In the genomic region with DNA sequence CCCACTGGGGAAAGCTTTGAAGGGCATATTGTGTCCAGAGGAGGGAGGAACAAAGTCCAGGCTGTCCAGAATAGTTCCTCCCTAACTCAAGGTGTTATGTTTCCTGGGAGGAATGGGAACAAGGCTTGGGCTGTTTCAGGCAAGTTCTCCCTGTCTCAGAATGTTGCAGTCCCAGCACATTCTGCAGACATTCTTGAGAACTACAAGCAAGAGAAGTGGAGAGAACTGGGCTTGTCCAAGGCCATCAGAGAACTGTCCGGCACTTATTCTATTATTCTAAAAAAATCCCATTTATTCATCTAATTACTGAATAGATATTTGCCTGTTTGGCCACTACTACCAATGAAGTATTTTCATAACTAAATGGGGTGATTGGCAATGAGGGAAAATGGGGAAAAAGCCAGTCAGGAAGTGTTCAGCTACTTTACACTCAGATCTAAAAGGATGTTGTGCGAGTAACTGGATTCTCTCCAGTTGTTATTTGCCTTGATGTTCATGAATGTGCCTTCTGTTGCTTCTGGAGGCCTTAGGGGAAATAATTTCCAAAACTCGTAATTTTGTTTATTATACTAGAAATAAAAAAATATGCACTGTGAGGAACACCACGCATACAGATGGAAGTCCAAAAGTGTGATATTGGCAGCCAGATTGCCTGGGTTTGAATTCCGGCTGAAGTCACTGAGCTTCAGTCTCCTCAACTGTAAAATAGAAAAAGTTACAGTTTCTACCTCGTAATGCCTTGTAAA, we compare ENCODE assay signal across 17 cellular contexts.
DNase-seq lines count a peak whose midpoint lies in the region; ATAC-seq and TF ChIP-seq lines count a peak whose summit lies in the region.
"Had no signal": no experiment of that assay in that cellular context is flagged by ENCODE, and none has a peak within 500 bp of the region (broad histone marks: within the 10 kb centered on the region; RNA-seq: fewer than 3 reads in every experiment).

No MANE protein-coding gene starts in this region.

- ATAC-seq in heart left ventricle = peak in 3 of 4 donors; percentile 34 to 56 (median 38)
- ATAC-seq in left lobe of liver = peak; percentile 26
- ATAC-seq in activated CD4-positive, CD25-positive, alpha-beta regulatory T cell treated with anti-CD3 and anti-CD28 coated beads, Interleukin-2, amount 50 U/mL, for 24 hours = no peak
- ATAC-seq: K562 had no signal

- no peak overlapping the region for H3K4me3 ChIP-seq in heart left ventricle
- no peak overlapping the region for H3K4me3 ChIP-seq in right atrium auricular region
- H3K4me3 ChIP-seq in tibial nerve = no peak overlapping the region
- H3K4me3 ChIP-seq: BLaER1, K562 had no signal

- H3K4me1 ChIP-seq in heart left ventricle (peaks cover 0 to 34% (median 10%) of the 10 kb centered on the region in 12 donors), right atrium auricular region (no peaks in the 10 kb centered on the region), tibial nerve (peaks cover 0 to 39% (median 12%) of the 10 kb centered on the region in 4 donors)
- H3K4me1 ChIP-seq: BLaER1 had no signal

- no peak for TF ChIP-seq POLR2A in heart left ventricle (IDR thresholded peaks at IDR 0.05)
- TF ChIP-seq POLR2A in tibial nerve (IDR thresholded peaks at IDR 0.05) = no peak

- H3K27ac ChIP-seq in heart left ventricle (peak overlapping the region in 7 of 12 donors; percentile 4 to 51 (median 22)), right atrium auricular region (no peak overlapping the region), tibial nerve (peak overlapping the region in 2 of 4 donors; percentile 46 to 72)
- H3K27ac ChIP-seq: BLaER1 had no signal

- DNase-seq in heart left ventricle (no peak), right atrium auricular region (ENCODE audit: low spot score) (no peak), foreskin melanocyte (peak; percentile 77), left lobe of liver (ENCODE audit: low spot score) (no peak), tibial nerve (ENCODE audit: low spot score in 2 of 2) (no peak), NCI-H526 treated with DMSO at 0.1 percent for 48 hours (lab: John Stamatoyannopoulos, UW) (no peak), COR-L47 (lab: John Stamatoyannopoulos, UW) (no peak)
- DNase-seq: CD4-positive, alpha-beta memory T cell; HCEC 1CT; NCI-H1105 treated with DMSO at 0.1 percent for 48 hours; NCI-H1694 treated with DMSO at 0.1 percent for 48 hours; NCI-H748 treated with DMSO at 0.1 percent for 48 hours; SHP77 treated with DMSO at 0.1 percent for 48 hours; SK-N-SH had no signal

- WGBS in heart left ventricle, 4 donors = 65 to 72% (median 66%) methylated on average over 6 of the region's 6 CpGs
- 35 to 38% methylated on average over 6 of the region's 6 CpGs for WGBS in tibial nerve, 2 donors

- H3K36me3 ChIP-seq in heart left ventricle (no peaks in the 10 kb centered on the region), right atrium auricular region (no peaks in the 10 kb centered on the region), tibial nerve (no peaks in the 10 kb centered on the region)
- H3K36me3 ChIP-seq: BLaER1 had no signal

- H3K9me3 ChIP-seq in heart left ventricle (peaks cover 0 to 23% (median 7%) of the 10 kb centered on the region in 12 donors), right atrium auricular region (peaks cover 0 to 20% of the 10 kb centered on the region in 2 donors), tibial nerve (peaks cover 0 to 11% (median 2%) of the 10 kb centered on the region in 4 donors)
- H3K9me3 ChIP-seq: BLaER1 had no signal

- TF ChIP-seq CTCF in heart left ventricle (IDR thresholded peaks at IDR 0.05) (no peak), right atrium auricular region (IDR thresholded peaks at IDR 0.05) (no peak), tibial nerve (IDR thresholded peaks at IDR 0.05) (no peak)

- H3K27me3 ChIP-seq in heart left ventricle (no peaks in the 10 kb centered on the region), right atrium auricular region (no peaks in the 10 kb centered on the region), tibial nerve (no peaks in the 10 kb centered on the region)
- H3K27me3 ChIP-seq: BLaER1 had no signal

- intact Hi-C loops in heart left ventricle (cut with DNase I) = loop anchor here in 1 of 10 donors (5.0 to 10.0 kb wide), 3 partner anchors 90 to 303 kb away; a partner anchor contains a TSS

- TF ChIP-seq EP300 in tibial nerve (IDR thresholded peaks at IDR 0.05) = peak in 1 of 2 donors; percentile 10

Comparison
In these comparisons a context has a peak if more than half of its experiments do, and no peak if none do; other contexts are left out.
1. H3K27ac ChIP-seq: peak in heart left ventricle (7 of 12); none in right atrium auricular region (0 of 2).
2. ATAC-seq: peak in heart left ventricle (3 of 4) and left lobe of liver (single experiment); none in activated CD4-positive, CD25-positive, alpha-beta regulatory T cell treated with anti-CD3 and anti-CD28 coated beads, Interleukin-2, amount 50 U/mL, for 24 hours (0 of 2).